11 cellular contexts compared by ENCODE assay signal in genomic region chr14:68291820-68292219, GRCh38.
DNase-seq lines count a peak whose midpoint lies in the region; ATAC-seq and TF ChIP-seq lines count a peak whose summit lies in the region.
"Had no signal": no experiment of that assay in that cellular context is flagged by ENCODE, and none has a peak within 500 bp of the region (broad histone marks: within the 10 kb centered on the region; RNA-seq: fewer than 3 reads in every experiment).

No MANE protein-coding gene starts in this region.

- H3K27ac Mint-ChIP-seq in WTC11, result peak overlapping the region; percentile 78
- H3K27ac Mint-ChIP-seq in naive thymus-derived CD8-positive, alpha-beta T cell, result peak overlapping the region in 9 of 10 donors; percentile 38 to 93 (median 81)

- CTCF ChIA-PET in WTC11 (lab: Charles Lee), result interaction anchor here (0.6 to 1.8 kb wide), 4 partner anchors 17 to 525 kb away, joined by 3 to 8 read pairs (median 4); no protein-coding TSS in a partner anchor

- DNase-seq in DMS79 treated with DMSO at 0.1 percent for 48 hours (lab: John Stamatoyannopoulos, UW) (peak; percentile 73), NCI-H1092 (lab: John Stamatoyannopoulos, UW) (peak; percentile 9), WTC11 (ENCODE audit: low spot score) (peak; percentile 59), foreskin keratinocyte (no peak), caudate nucleus (lab: John Stamatoyannopoulos, UW) (no peak)
- no peak for DNase-seq in naive thymus-derived CD8-positive, alpha-beta T cell
- DNase-seq: activated CD8-positive, alpha-beta memory T cell treated with anti-CD3 and anti-CD28 coated beads for 24 hours; Karpas-422 had no signal

- POLR2A ChIA-PET in WTC11 (lab: Charles Lee), result no interaction called here
- POLR2A ChIA-PET in naive thymus-derived CD8-positive, alpha-beta T cell (lab: Charles Lee), result interaction anchor here (1.0 to 3.5 kb wide), 4 partner anchors 9 to 525 kb away, joined by 4 to 37 read pairs (median 5); no protein-coding TSS in a partner anchor

- no peaks in the 10 kb centered on the region for H3K27me3 ChIP-seq in foreskin keratinocyte

- H3K4me1 Mint-ChIP-seq in WTC11, result peaks cover 46% of the 10 kb centered on the region
- peaks cover 36 to 71% (median 64%) of the 10 kb centered on the region in 4 donors for H3K4me1 Mint-ChIP-seq in naive thymus-derived CD8-positive, alpha-beta T cell

- TF ChIP-seq CTCF in WTC11 (IDR thresholded peaks at IDR 0.05) (no peak), foreskin keratinocyte (conservative IDR thresholded peaks at IDR 0.05) (no peak)

- H3K27me3 Mint-ChIP-seq in WTC11 (ENCODE audit: low read depth), result no peaks in the 10 kb centered on the region
- no peaks in the 10 kb centered on the region for H3K27me3 Mint-ChIP-seq in naive thymus-derived CD8-positive, alpha-beta T cell

- H3K4me3 Mint-ChIP-seq in WTC11, result no peak overlapping the region
- peak overlapping the region in 2 of 10 donors; percentile 11 to 79 for H3K4me3 Mint-ChIP-seq in naive thymus-derived CD8-positive, alpha-beta T cell
- H3K4me3 Mint-ChIP-seq: neural crest cell had no signal

- H3K27ac ChIP-seq in foreskin keratinocyte (no peak overlapping the region), caudate nucleus (ENCODE audit: low read depth, low read length) (no peak overlapping the region)

- peaks cover 14% of the 10 kb centered on the region for H3K4me1 ChIP-seq in foreskin keratinocyte

- ATAC-seq in WTC11, result peak; percentile 98
- no peak for ATAC-seq in naive thymus-derived CD8-positive, alpha-beta T cell
- ATAC-seq in foreskin keratinocyte, result no peak
- no peak for ATAC-seq in GM18868 (IDR thresholded peaks at IDR 0.05; ENCODE audit: unreplicated experiment)
- ATAC-seq in HG03460 (IDR thresholded peaks at IDR 0.05; ENCODE audit: unreplicated experiment), result no peak

- no peaks in the 10 kb centered on the region for H3K36me3 Mint-ChIP-seq in WTC11
- H3K36me3 Mint-ChIP-seq in naive thymus-derived CD8-positive, alpha-beta T cell, result no peaks in the 10 kb centered on the region

- H3K9me3 Mint-ChIP-seq in WTC11, result no peaks in the 10 kb centered on the region
- H3K9me3 Mint-ChIP-seq in naive thymus-derived CD8-positive, alpha-beta T cell, result no peaks in the 10 kb centered on the region
- H3K9me3 Mint-ChIP-seq: neural crest cell had no signal

TF ChIP-seq in WTC11, 78 proteins besides CTCF, POLR2A, EP300 and RAD21:
- TF ChIP-seq EMX1 (CRISPR knock-in tag; IDR thresholded peaks at IDR 0.05), result no peak
- TF ChIP-seq ZNF232 (CRISPR knock-in tag; IDR thresholded peaks at IDR 0.05), result no peak
- no peak for TF ChIP-seq SOX15 (CRISPR knock-in tag; IDR thresholded peaks at IDR 0.05)
- TF ChIP-seq ZNF423 (CRISPR knock-in tag; IDR thresholded peaks at IDR 0.05), result peak; percentile 27; the same call in 1 of the 2 replicates
- no peak for TF ChIP-seq ESRRA (CRISPR knock-in tag; IDR thresholded peaks at IDR 0.05; ENCODE audit: borderline replicate concordance)

Comparison
In these comparisons a context has a peak if more than half of its experiments do, and no peak if none do; other contexts are left out.
1. DNase-seq: peak in DMS79 treated with DMSO at 0.1 percent for 48 hours (single experiment), NCI-H1092 (single experiment) and WTC11 (single experiment); none in naive thymus-derived CD8-positive, alpha-beta T cell (0 of 10), foreskin keratinocyte (0 of 2) and caudate nucleus (0 of 61).